Comparison of ENCODE assay signal across 8 cellular contexts in the genomic region with DNA sequence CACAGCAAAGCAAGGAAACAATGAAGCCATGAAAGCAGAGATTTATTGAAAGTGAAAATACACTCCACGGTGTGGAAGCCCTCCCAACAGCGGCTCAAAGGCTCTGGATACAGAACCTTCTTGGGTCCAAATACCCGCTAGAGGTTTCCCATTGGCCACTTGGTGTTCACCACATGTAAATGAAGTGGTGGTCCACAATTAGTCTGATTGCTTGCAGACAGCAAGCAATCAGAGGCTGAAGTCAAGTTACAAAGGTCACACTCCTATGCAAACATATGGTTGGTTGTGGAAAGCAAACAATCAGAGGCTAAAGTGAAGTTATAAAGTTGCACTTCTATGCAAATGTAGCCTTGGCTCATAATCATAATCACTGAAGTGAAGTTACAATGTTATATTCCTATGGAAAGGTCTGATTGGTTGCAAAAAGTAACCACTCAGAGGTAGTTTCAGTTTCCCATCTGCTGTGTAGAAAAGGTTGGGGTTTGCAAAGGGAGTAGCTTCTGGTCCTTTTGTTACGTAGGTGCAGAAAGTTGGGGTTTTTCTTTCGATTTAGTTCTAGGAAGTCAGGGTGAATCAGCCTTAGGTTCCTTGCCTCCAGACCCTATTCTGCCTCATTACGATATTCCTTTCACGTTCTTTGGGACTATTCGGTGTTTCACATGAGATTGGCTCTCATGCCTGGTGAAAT. TPM values are rescaled to one million over a fixed set of nuclear protein-coding genes. Genes with fewer than 3 reads are reported as not detected.
DNase-seq lines count a peak whose midpoint lies in the region; ATAC-seq and TF ChIP-seq lines count a peak whose summit lies in the region.

No MANE protein-coding gene starts in this region.

- H3K36me3 Mint-ChIP-seq in activated naive CD8-positive, alpha-beta T cell treated with anti-CD3 and anti-CD28 coated beads for 36 hours, result no peaks in the 10 kb centered on the region
- H3K36me3 Mint-ChIP-seq in WTC11, result no peaks in the 10 kb centered on the region

- no peaks in the 10 kb centered on the region for H3K9me3 Mint-ChIP-seq in activated naive CD8-positive, alpha-beta T cell treated with anti-CD3 and anti-CD28 coated beads for 36 hours
- H3K9me3 Mint-ChIP-seq in WTC11, result no peaks in the 10 kb centered on the region; the same call in 1 of the 2 replicates

- H3K4me1 ChIP-seq in DND-41 (ENCODE audit: insufficient read depth, low read length) (peaks cover 58% of the 10 kb centered on the region), transverse colon (peaks cover 0 to 13% (median 3%) of the 10 kb centered on the region in 4 donors)

- intact Hi-C loops in transverse colon (cut with DNase I; ENCODE audit: low total_unique reads), result no loop called here

- no peaks in the 10 kb centered on the region for H4K20me1 ChIP-seq in DND-41 (ENCODE audit: insufficient read depth, low read length)

- peak overlapping the region; percentile 72 for H3K4me3 Mint-ChIP-seq in activated naive CD8-positive, alpha-beta T cell treated with anti-CD3 and anti-CD28 coated beads for 36 hours
- no peak overlapping the region for H3K4me3 Mint-ChIP-seq in WTC11

- H3K4me3 ChIP-seq in DND-41 (ENCODE audit: low read depth in 1 of 2, low read length in 2 of 2), result peak overlapping the region; percentile 8 to 52; a peak in 3 of 4 replicates
- peak overlapping the region in 3 of 4 donors; percentile 21 to 53 (median 35) for H3K4me3 ChIP-seq in transverse colon

- no peak for TF ChIP-seq EP300 in transverse colon (IDR thresholded peaks at IDR 0.05; ENCODE audit: low read depth)

- H3K9me3 ChIP-seq in DND-41 (ENCODE audit: insufficient read depth, low read length, severe bottlenecking) (no peaks in the 10 kb centered on the region), transverse colon (no peaks in the 10 kb centered on the region)

- POLR2A ChIA-PET in WTC11 (lab: Charles Lee), result no interaction called here

- no peak for TF ChIP-seq CTCF in DND-41 (IDR thresholded peaks at IDR 0.05; ENCODE audit: borderline replicate concordance, extremely low read depth, low read length, poor library complexity, severe bottlenecking)
- TF ChIP-seq CTCF in transverse colon (IDR thresholded peaks at IDR 0.05), result no peak
- no peak for TF ChIP-seq CTCF in WTC11 (IDR thresholded peaks at IDR 0.05)

- no peaks in the 10 kb centered on the region for H3K27me3 ChIP-seq in DND-41 (ENCODE audit: insufficient read depth, low read length, poor library complexity)
- H3K27me3 ChIP-seq in transverse colon, result no peaks in the 10 kb centered on the region

- WGBS in transverse colon (ENCODE audit: low coverage in 1 of 2), 2 donors, result 31 to 34% methylated on average over 6 to 8 of the region's 8 CpGs

- H3K79me2 ChIP-seq in DND-41 (ENCODE audit: insufficient read depth, low read length), result no peaks in the 10 kb centered on the region

- no peaks in the 10 kb centered on the region for H3K27me3 Mint-ChIP-seq in activated naive CD8-positive, alpha-beta T cell treated with anti-CD3 and anti-CD28 coated beads for 36 hours
- H3K27me3 Mint-ChIP-seq in WTC11 (ENCODE audit: low read depth), result no peaks in the 10 kb centered on the region

- H2AFZ ChIP-seq in DND-41 (ENCODE audit: low read depth, low read length), result peak overlapping the region; percentile 47

- peak overlapping the region; percentile 86 for H3K27ac ChIP-seq in DND-41 (ENCODE audit: low read length)
- H3K27ac ChIP-seq in transverse colon, result peak overlapping the region; percentile 69 to 82 (median 76)

- ATAC-seq in DND-41 (ENCODE audit: insufficient read depth, low read depth) (peak; percentile 93), GM19463 (IDR thresholded peaks at IDR 0.05; ENCODE audit: unreplicated experiment) (peak; percentile 94), HG03521 (IDR thresholded peaks at IDR 0.05; ENCODE audit: unreplicated experiment) (peak; percentile 97), WTC11 (no peak)

- CTCF ChIA-PET in WTC11 (lab: Charles Lee), result no interaction called here

- peaks cover 22% of the 10 kb centered on the region for H3K4me1 Mint-ChIP-seq in activated naive CD8-positive, alpha-beta T cell treated with anti-CD3 and anti-CD28 coated beads for 36 hours
- peaks cover 6% of the 10 kb centered on the region; the same call in 1 of the 2 replicates for H3K4me1 Mint-ChIP-seq in WTC11

- peak overlapping the region; percentile 65 for H3K4me2 ChIP-seq in DND-41 (ENCODE audit: insufficient read depth, low read length)

- in situ Hi-C loops in transverse colon (cut with MboI; ENCODE audit: low pct_ligation_motif_present in 1 of 4, low pct_unique_long_range_greater_than_20kb in 1 of 4, low sequenced_read_pairs in 3 of 4), result no loop called here

- H3K9ac ChIP-seq in DND-41 (ENCODE audit: low read depth, low read length), result peak overlapping the region; percentile 55

- H3K36me3 ChIP-seq in DND-41 (ENCODE audit: insufficient read depth, low read length) (no peaks in the 10 kb centered on the region), transverse colon (no peaks in the 10 kb centered on the region)

- DNase-seq in DND-41 (peak; percentile 60), transverse colon (peak; percentile 11), NCI-H69 (lab: John Stamatoyannopoulos, UW) (no peak), WTC11 (ENCODE audit: low spot score) (no peak)
- DNase-seq in activated naive CD8-positive, alpha-beta T cell treated with anti-CD3 and anti-CD28 coated beads for 36 hours, result peak; percentile 11
- DNase-seq in stimulated activated naive CD4-positive, alpha-beta T cell treated with Interleukin-2 at 50 U/mL for 16 hours (lab: John Stamatoyannopoulos, UW), result no peak

- TF ChIP-seq POLR2A in transverse colon (IDR thresholded peaks at IDR 0.05), result no peak

- peak overlapping the region; percentile 95 for H3K27ac Mint-ChIP-seq in activated naive CD8-positive, alpha-beta T cell treated with anti-CD3 and anti-CD28 coated beads for 36 hours
- no peak overlapping the region; the same call in 1 of the 2 replicates for H3K27ac Mint-ChIP-seq in WTC11

TF ChIP-seq in WTC11, 78 proteins besides CTCF, POLR2A, EP300 and RAD21 (continues in another document):
- TF ChIP-seq NFATC4 (CRISPR knock-in tag; IDR thresholded peaks at IDR 0.05) (no peak), ZNF138 (CRISPR knock-in tag; conservative IDR thresholded peaks at IDR 0.05) (no peak), TEAD1 (CRISPR knock-in tag; IDR thresholded peaks at IDR 0.05) (no peak)
- TF ChIP-seq, protein P1, sequence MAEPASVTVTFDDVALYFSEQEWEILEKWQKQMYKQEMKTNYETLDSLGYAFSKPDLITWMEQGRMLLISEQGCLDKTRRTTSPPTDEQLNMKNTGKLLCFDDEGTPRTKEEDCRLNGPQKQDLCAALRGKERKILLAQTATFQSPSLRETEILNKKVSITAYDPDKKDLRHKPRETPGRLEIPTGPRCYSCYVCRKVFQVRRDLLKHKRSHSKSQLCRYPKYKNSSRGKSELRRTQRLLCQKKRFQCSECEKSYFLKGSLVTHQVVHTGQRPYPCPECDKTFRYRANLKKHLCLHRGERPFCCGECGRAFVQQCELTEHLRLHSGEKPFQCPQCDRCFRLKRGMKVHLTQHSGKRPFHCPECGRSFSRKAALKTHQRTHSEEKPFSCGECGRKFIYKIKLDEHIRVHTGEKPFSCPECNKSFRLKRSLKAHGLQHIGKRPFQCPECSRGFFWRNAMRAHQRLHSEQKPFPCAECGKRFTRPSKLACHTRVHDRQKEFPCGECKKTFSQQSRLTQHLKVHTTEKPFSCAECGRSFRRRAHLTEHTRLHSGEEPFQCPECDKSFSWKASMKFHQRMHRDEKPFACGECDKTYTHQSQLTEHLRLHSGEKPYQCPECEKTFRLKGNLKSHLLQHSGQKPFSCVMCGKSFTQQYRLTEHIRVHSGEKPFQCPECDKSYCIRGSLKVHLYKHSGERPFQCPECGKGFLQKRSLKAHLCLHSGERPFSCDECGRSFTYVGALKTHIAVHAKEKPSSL (CRISPR knock-in tag; conservative IDR thresholded peaks at IDR 0.05), result no peak
- TF ChIP-seq, protein P2, sequence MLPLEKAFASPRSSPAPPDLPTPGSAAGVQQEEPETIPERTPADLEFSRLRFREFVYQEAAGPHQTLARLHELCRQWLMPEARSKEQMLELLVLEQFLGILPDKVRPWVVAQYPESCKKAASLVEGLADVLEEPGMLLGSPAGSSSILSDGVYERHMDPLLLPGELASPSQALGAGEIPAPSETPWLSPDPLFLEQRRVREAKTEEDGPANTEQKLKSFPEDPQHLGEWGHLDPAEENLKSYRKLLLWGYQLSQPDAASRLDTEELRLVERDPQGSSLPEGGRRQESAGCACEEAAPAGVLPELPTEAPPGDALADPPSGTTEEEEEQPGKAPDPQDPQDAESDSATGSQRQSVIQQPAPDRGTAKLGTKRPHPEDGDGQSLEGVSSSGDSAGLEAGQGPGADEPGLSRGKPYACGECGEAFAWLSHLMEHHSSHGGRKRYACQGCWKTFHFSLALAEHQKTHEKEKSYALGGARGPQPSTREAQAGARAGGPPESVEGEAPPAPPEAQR (CRISPR knock-in tag; IDR thresholded peaks at IDR 0.05), result no peak

RNA-seq across cellular contexts. Expression of a gene that starts 36.8 kb away (rescaled TPM):
- total RNA-seq in activated naive CD8-positive, alpha-beta T cell treated with anti-CD3 and anti-CD28 coated beads for 36 hours, result 10 to 100 TPM; 49.6 to 59.4 TPM
- total RNA-seq in transverse colon (10 to 100 TPM in 3 of 4 donors, 1 to 10 TPM in 1; 9.0 to 33.3 (median 22.4) TPM), WTC11 (2021) (111 to 120 TPM (median 113 TPM) in 3 replicates)

Comparison
In these comparisons a context has a peak if more than half of its experiments do, and no peak if none do; other contexts are left out.
1. DNase-seq: peak in DND-41 (single experiment), activated naive CD8-positive, alpha-beta T cell treated with anti-CD3 and anti-CD28 coated beads for 36 hours (single experiment) and transverse colon (single experiment); none in NCI-H69 (single experiment), WTC11 (single experiment) and stimulated activated naive CD4-positive, alpha-beta T cell treated with Interleukin-2 at 50 U/mL for 16 hours (single experiment).